ENCODE assay signal across 10 cellular contexts in genomic region chr3:50323092-50323600, GRCh38. TPM values are rescaled to one million over a fixed set of nuclear protein-coding genes. Genes with fewer than 3 reads are reported as not detected.
A peak's percentile ranks its signal among the peaks of the same experiment; 100 is the strongest.
DNase-seq lines count a peak whose midpoint lies in the region; ATAC-seq and TF ChIP-seq lines count a peak whose summit lies in the region.
"Had no signal": no experiment of that assay in that cellular context is flagged by ENCODE, and none has a peak within 500 bp of the region (broad histone marks: within the 10 kb centered on the region; RNA-seq: fewer than 3 reads in every experiment).

No MANE protein-coding gene starts in this region.

- ATAC-seq in GM18870 (IDR thresholded peaks at IDR 0.05; ENCODE audit: unreplicated experiment), result no peak

- H3K4me1 ChIP-seq in HEK293 (ENCODE audit: control insufficient read depth, insufficient read depth, low read length) (no peaks in the 10 kb centered on the region), iPS-20b (ENCODE audit: insufficient read depth, low read length) (peaks cover 7% of the 10 kb centered on the region; the same call in 1 of the 2 replicates), skeletal muscle tissue (ENCODE audit: control insufficient read depth in 3 of 3, insufficient read depth in 3 of 3, low read length in 3 of 3) (peaks cover 51 to 72% (median 64%) of the 10 kb centered on the region in 3 donors)

- H3K27me3 ChIP-seq in iPS-20b (ENCODE audit: insufficient read depth, low read length), result no peaks in the 10 kb centered on the region
- H3K27me3 ChIP-seq in skeletal muscle tissue (ENCODE audit: control insufficient read depth in 3 of 3, insufficient read depth in 3 of 3, low read length in 3 of 3), result no peaks in the 10 kb centered on the region

- no peak for DNase-seq in activated T-helper 2 cell treated with anti-CD3 and anti-CD28 coated beads, Interferon-gamma antibody, Interleukin-2, Interleukin-4, amounts not matched to agents 10 μg/mL and 5 μg/mL and 100 μg/mL, durations not matched to agents 14 hours and 24 hours and 36 hours (ENCODE audit: low spot score)
- DNase-seq in medulla oblongata (ENCODE audit: extremely low spot score) (no peak), iPS-NIHi7 (ENCODE audit: extremely low spot score) (no peak)
- no peak for DNase-seq in stimulated activated CD4-positive, alpha-beta T cell treated with anti-CD3 and anti-CD28 coated beads, Interleukin-4, amount 100 ng/mL, for 1 hour
- DNase-seq: NCI-H446 treated with DMSO at 0.1 percent for 48 hours had no signal

- POLR2A ChIA-PET in HEK293 (lab: Yijun Ruan, JAX), result interaction anchor here (2.5 to 3.2 kb wide), 3 partner anchors 14 to 27 kb away, joined by 7 to 17 read pairs (median 12); partner anchors contain the start of genes HYAL3 and NAA80

- no peak for TF ChIP-seq CTCF in HEK293 (tag by site-specific recombination; IDR thresholded peaks at IDR 0.05)

- H3K4me3 ChIP-seq in HEK293 (ENCODE audit: low read depth, low read length), result no peak overlapping the region
- H3K4me3 ChIP-seq in iPS-20b (ENCODE audit: low read length), result peak overlapping the region; percentile 100; the same call in 1 of the 2 replicates
- peak overlapping the region in 2 of 3 donors; percentile 23 to 91 for H3K4me3 ChIP-seq in skeletal muscle tissue (ENCODE audit: low read length in 3 of 3)

- peak overlapping the region; percentile 8 for H3K4me3 Mint-ChIP-seq in activated T-helper 2 cell treated with anti-CD3 and anti-CD28 coated beads, Interferon-gamma antibody, Interleukin-2, Interleukin-4, amounts not matched to agents 10 μg/mL and 5 μg/mL and 100 μg/mL, durations not matched to agents 14 hours and 24 hours and 36 hours (ENCODE audit: low read depth)

- H3K27ac Mint-ChIP-seq in activated T-helper 2 cell treated with anti-CD3 and anti-CD28 coated beads, Interferon-gamma antibody, Interleukin-2, Interleukin-4, amounts not matched to agents 10 μg/mL and 5 μg/mL and 100 μg/mL, durations not matched to agents 14 hours and 24 hours and 36 hours, result no peak overlapping the region

- CTCF ChIA-PET in HEK293 (lab: Yijun Ruan, JAX), result interaction anchor here (0.6 to 3.0 kb wide), 6 partner anchors 11 to 1107 kb away, joined by 3 to 21 read pairs (median 4); partner anchors contain the start of genes HYAL3 and NAA80

- H3K9me3 Mint-ChIP-seq in activated T-helper 2 cell treated with anti-CD3 and anti-CD28 coated beads, Interferon-gamma antibody, Interleukin-2, Interleukin-4, amounts not matched to agents 10 μg/mL and 5 μg/mL and 100 μg/mL, durations not matched to agents 14 hours and 24 hours and 36 hours, result no peaks in the 10 kb centered on the region

- H3K9ac ChIP-seq in iPS-20b (ENCODE audit: low read depth, low read length), result peak overlapping the region; percentile 99; the same call in 1 of the 2 replicates
- H3K9ac ChIP-seq in skeletal muscle tissue (ENCODE audit: low read depth in 1 of 3, low read length in 3 of 3), result peak overlapping the region in 2 of 3 donors; percentile 34 to 98

- H3K9me3 ChIP-seq in HEK293 (ENCODE audit: control insufficient read depth, insufficient read depth, low read depth, low read length), result no peaks in the 10 kb centered on the region
- H3K9me3 ChIP-seq in iPS-20b (ENCODE audit: insufficient read depth, low read depth, low read length), result no peaks in the 10 kb centered on the region
- H3K9me3 ChIP-seq in skeletal muscle tissue (ENCODE audit: control insufficient read depth in 3 of 3, low read length in 3 of 3), result no peaks in the 10 kb centered on the region

- peaks cover 3 to 55% of the 10 kb centered on the region in 2 experiments; a peak in 2 of 3 replicates for H3K36me3 ChIP-seq in HEK293 (ENCODE audit: control insufficient read depth in 2 of 2, insufficient read depth in 1 of 2, low read length in 2 of 2)
- H3K36me3 ChIP-seq in iPS-20b (ENCODE audit: insufficient read depth, low read depth, low read length), result peaks cover 35% of the 10 kb centered on the region
- H3K36me3 ChIP-seq in skeletal muscle tissue (ENCODE audit: control insufficient read depth in 3 of 3, insufficient read depth in 3 of 3, low read length in 3 of 3), result peaks cover 22 to 33% (median 23%) of the 10 kb centered on the region in 3 donors

- H3K27me3 Mint-ChIP-seq in activated T-helper 2 cell treated with anti-CD3 and anti-CD28 coated beads, Interferon-gamma antibody, Interleukin-2, Interleukin-4, amounts not matched to agents 10 μg/mL and 5 μg/mL and 100 μg/mL, durations not matched to agents 14 hours and 24 hours and 36 hours (ENCODE audit: low read depth), result no peaks in the 10 kb centered on the region

- H3K4me1 Mint-ChIP-seq in activated T-helper 2 cell treated with anti-CD3 and anti-CD28 coated beads, Interferon-gamma antibody, Interleukin-2, Interleukin-4, amounts not matched to agents 10 μg/mL and 5 μg/mL and 100 μg/mL, durations not matched to agents 14 hours and 24 hours and 36 hours (ENCODE audit: low read depth), result peaks cover 11% of the 10 kb centered on the region

- intact Hi-C loops in activated T-helper 2 cell treated with anti-CD3 and anti-CD28 coated beads, Interferon-gamma antibody, Interleukin-2, Interleukin-4, amounts not matched to agents 10 μg/mL and 5 μg/mL and 100 μg/mL, durations not matched to agents 14 hours and 24 hours and 36 hours (cut with micrococcal nuclease), result loop anchor here (5.0 kb wide), 1 partner anchor 86 kb away; the partner anchor contains the start of gene GNAI2

- H3K27ac ChIP-seq in HEK293 (ENCODE audit: extremely low read depth, low read depth, low read length) (no peak overlapping the region), iPS-20b (ENCODE audit: low read length) (no peak overlapping the region), skeletal muscle tissue (ENCODE audit: low read depth, low read length) (peak overlapping the region; percentile 97)

- peaks cover 25% of the 10 kb centered on the region for H3K36me3 Mint-ChIP-seq in activated T-helper 2 cell treated with anti-CD3 and anti-CD28 coated beads, Interferon-gamma antibody, Interleukin-2, Interleukin-4, amounts not matched to agents 10 μg/mL and 5 μg/mL and 100 μg/mL, durations not matched to agents 14 hours and 24 hours and 36 hours (ENCODE audit: low read depth)

TF ChIP-seq in HEK293, 187 proteins besides CTCF, POLR2A, EP300 and RAD21:
- peak; percentile 88 for TF ChIP-seq ZBTB20 (tag by site-specific recombination; IDR thresholded peaks at IDR 0.05)
- no peak for TF ChIP-seq ZNF433 (tag by site-specific recombination; IDR thresholded peaks at IDR 0.05; ENCODE audit: low read depth)

RNA-seq across cellular contexts. Expression of gene HYAL2, which starts 0.6 kb away (rescaled TPM):
- 14.9 and 15.2 TPM in 2 replicates for total RNA-seq in activated T-helper 2 cell treated with anti-CD3 and anti-CD28 coated beads, Interferon-gamma antibody, Interleukin-2, Interleukin-4, amounts not matched to agents 10 μg/mL and 5 μg/mL and 100 μg/mL, durations not matched to agents 14 hours and 24 hours and 36 hours
- total RNA-seq in skeletal muscle tissue, result 43.8 TPM

RNA-seq across cellular contexts. Expression of gene TUSC2, which starts 4.9 kb away (rescaled TPM):
- 23.7 and 23.9 TPM in 2 replicates for total RNA-seq in activated T-helper 2 cell treated with anti-CD3 and anti-CD28 coated beads, Interferon-gamma antibody, Interleukin-2, Interleukin-4, amounts not matched to agents 10 μg/mL and 5 μg/mL and 100 μg/mL, durations not matched to agents 14 hours and 24 hours and 36 hours
- 7.8 TPM for total RNA-seq in skeletal muscle tissue

RNA-seq across cellular contexts. Expression of gene RASSF1, which starts 17.5 kb away (rescaled TPM):
- 71.2 and 74.2 TPM in 2 replicates for total RNA-seq in activated T-helper 2 cell treated with anti-CD3 and anti-CD28 coated beads, Interferon-gamma antibody, Interleukin-2, Interleukin-4, amounts not matched to agents 10 μg/mL and 5 μg/mL and 100 μg/mL, durations not matched to agents 14 hours and 24 hours and 36 hours
- total RNA-seq in skeletal muscle tissue, result 17.7 TPM

RNA-seq across cellular contexts. Expression of gene HYAL1, which starts 19.8 kb away (rescaled TPM):
- 0.23 and 0.59 TPM in 2 replicates for total RNA-seq in activated T-helper 2 cell treated with anti-CD3 and anti-CD28 coated beads, Interferon-gamma antibody, Interleukin-2, Interleukin-4, amounts not matched to agents 10 μg/mL and 5 μg/mL and 100 μg/mL, durations not matched to agents 14 hours and 24 hours and 36 hours
- 2.6 TPM for total RNA-seq in skeletal muscle tissue
- total RNA-seq: kidney epithelial cell had no signal

RNA-seq across cellular contexts. Expression of gene ZMYND10, which starts 22.4 kb away (rescaled TPM):
- total RNA-seq in activated T-helper 2 cell treated with anti-CD3 and anti-CD28 coated beads, Interferon-gamma antibody, Interleukin-2, Interleukin-4, amounts not matched to agents 10 μg/mL and 5 μg/mL and 100 μg/mL, durations not matched to agents 14 hours and 24 hours and 36 hours, result 0.94 and 1.8 TPM in 2 replicates
- 0.52 TPM for total RNA-seq in skeletal muscle tissue
